18 cellular contexts compared by ENCODE assay signal in the genomic region with DNA sequence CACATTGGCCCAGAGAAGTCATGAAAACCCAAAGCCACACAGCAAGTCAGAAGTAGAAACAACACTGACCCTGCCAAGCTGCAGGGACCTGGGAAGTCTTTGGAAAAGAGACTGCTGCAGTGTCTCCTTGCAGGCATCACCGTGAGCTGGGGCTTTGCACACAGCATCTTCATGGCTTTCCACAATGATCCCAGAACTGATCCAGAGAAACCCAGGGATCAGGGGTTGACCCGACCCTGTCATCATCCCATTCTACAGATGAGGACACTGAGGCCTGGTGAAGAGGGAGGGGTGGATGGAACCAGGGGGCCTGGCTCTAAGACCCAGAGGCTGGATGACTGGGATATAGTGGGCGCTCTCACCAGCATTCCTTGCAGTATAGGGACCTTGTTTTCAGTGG. TPM values are rescaled to one million over a fixed set of nuclear protein-coding genes. Genes with fewer than 3 reads are reported as not detected.
DNase-seq lines count a peak whose midpoint lies in the region; ATAC-seq and TF ChIP-seq lines count a peak whose summit lies in the region.
"Had no signal": no experiment of that assay in that cellular context is flagged by ENCODE, and none has a peak within 500 bp of the region (broad histone marks: within the 10 kb centered on the region; RNA-seq: fewer than 3 reads in every experiment).

No MANE protein-coding gene starts in this region.

- H4K91ac ChIP-seq in trophoblast cell (ENCODE audit: low read depth, low read length), result no peak overlapping the region

- H3K27me3 Mint-ChIP-seq in central memory CD8-positive, alpha-beta T cell, result no peaks in the 10 kb centered on the region
- H3K27me3 Mint-ChIP-seq in neural crest cell (ENCODE audit: low read depth), result peaks cover 62% of the 10 kb centered on the region
- H3K27me3 Mint-ChIP-seq in glutamatergic neuron (ENCODE audit: unreplicated experiment), result peaks cover 13% of the 10 kb centered on the region

- H3K27ac Mint-ChIP-seq in central memory CD8-positive, alpha-beta T cell (ENCODE audit: low read depth), result no peak overlapping the region
- H3K27ac Mint-ChIP-seq in neural crest cell (ENCODE audit: unreplicated experiment) (no peak overlapping the region), glutamatergic neuron (ENCODE audit: unreplicated experiment) (no peak overlapping the region)
- H3K27ac Mint-ChIP-seq: CD8-positive, alpha-beta T cell; HFFc6 had no signal

- intact Hi-C loops in Right ventricle myocardium inferior (cut with DNase I), result no loop called here

- no peaks in the 10 kb centered on the region for H3K79me1 ChIP-seq in trophoblast cell (ENCODE audit: low read length)

- no peak overlapping the region for H3K14ac ChIP-seq in trophoblast cell (ENCODE audit: low read length)

- no peaks in the 10 kb centered on the region for H3K36me3 ChIP-seq in right atrium auricular region
- no peaks in the 10 kb centered on the region for H3K36me3 ChIP-seq in skeletal muscle tissue (ENCODE audit: control insufficient read depth in 3 of 3, insufficient read depth in 3 of 3, low read length in 3 of 3)
- no peaks in the 10 kb centered on the region for H3K36me3 ChIP-seq in trophoblast cell (ENCODE audit: control insufficient read depth in 1 of 2, insufficient read depth in 2 of 2, low read length in 2 of 2)
- H3K36me3 ChIP-seq: BLaER1 had no signal

- H3K9ac ChIP-seq in skeletal muscle tissue (ENCODE audit: low read depth in 1 of 3, low read length in 3 of 3) (peak overlapping the region in 1 of 3 donors; percentile 43), trophoblast cell (ENCODE audit: low read length) (no peak overlapping the region)
- H3K9ac ChIP-seq: BLaER1, GM23248 had no signal

- no peak overlapping the region for H3K4ac ChIP-seq in trophoblast cell (ENCODE audit: low read depth, low read length)

- H2BK12ac ChIP-seq in trophoblast cell (ENCODE audit: low read length), result no peak overlapping the region

- H3K36me3 Mint-ChIP-seq in central memory CD8-positive, alpha-beta T cell (ENCODE audit: insufficient read depth), result peaks cover 15% of the 10 kb centered on the region
- H3K36me3 Mint-ChIP-seq in neural crest cell (ENCODE audit: low read depth) (no peaks in the 10 kb centered on the region), glutamatergic neuron (ENCODE audit: unreplicated experiment) (no peaks in the 10 kb centered on the region)

- H3K4me3 ChIP-seq in right atrium auricular region, result no peak overlapping the region
- H3K4me3 ChIP-seq in skeletal muscle tissue (ENCODE audit: low read length in 3 of 3), result no peak overlapping the region
- no peak overlapping the region for H3K4me3 ChIP-seq in trophoblast cell (ENCODE audit: low read depth, low read length)
- H3K4me3 ChIP-seq: A549, BLaER1, GM23248 had no signal

- no peak overlapping the region for H3K23ac ChIP-seq in trophoblast cell (ENCODE audit: low read length)

- DNase-seq in right atrium auricular region (ENCODE audit: low spot score) (no peak), Right ventricle myocardium inferior (ENCODE audit: missing footprints) (no peak), neural crest cell (ENCODE audit: low read depth, low spot score) (no peak), NCI-H82 treated with DMSO at 0.1 percent for 48 hours (lab: John Stamatoyannopoulos, UW; ENCODE audit: unreplicated experiment) (no peak), glutamatergic neuron (no peak), trophoblast cell (no peak)
- DNase-seq in central memory CD8-positive, alpha-beta T cell (ENCODE audit: low spot score in 2 of 2), result no peak
- DNase-seq: Calu3, DMS79 treated with DMSO at 0.1 percent for 48 hours, GF-D8, HFFc6 had no signal

- H3K18ac ChIP-seq in trophoblast cell (ENCODE audit: low read length), result no peak overlapping the region

- no peaks in the 10 kb centered on the region for H3K27me3 ChIP-seq in right atrium auricular region
- H3K27me3 ChIP-seq in skeletal muscle tissue (ENCODE audit: control insufficient read depth in 3 of 3, insufficient read depth in 3 of 3, low read length in 3 of 3), result peaks cover 0 to 9% (median 0%) of the 10 kb centered on the region in 3 donors
- peaks cover 33% of the 10 kb centered on the region for H3K27me3 ChIP-seq in trophoblast cell (ENCODE audit: insufficient read depth, low read length)

- H3K27ac ChIP-seq in right atrium auricular region (peak overlapping the region; percentile 84 to 87), skeletal muscle tissue (ENCODE audit: low read depth, low read length) (peak overlapping the region; percentile 95), trophoblast cell (ENCODE audit: low read depth, low read length) (no peak overlapping the region)
- H3K27ac ChIP-seq: 22Rv1, A549, BLaER1, GM23248 had no signal

- peak overlapping the region; percentile 27 for H3K4me3 Mint-ChIP-seq in central memory CD8-positive, alpha-beta T cell
- peak overlapping the region; percentile 27 for H3K4me3 Mint-ChIP-seq in neural crest cell
- no peak overlapping the region for H3K4me3 Mint-ChIP-seq in glutamatergic neuron (ENCODE audit: unreplicated experiment)
- H3K4me3 Mint-ChIP-seq: CD8-positive, alpha-beta T cell; HFFc6 had no signal

- no peak overlapping the region for H2BK120ac ChIP-seq in trophoblast cell (ENCODE audit: insufficient read depth, low read length, poor library complexity)

- no peaks in the 10 kb centered on the region for H3K9me3 Mint-ChIP-seq in central memory CD8-positive, alpha-beta T cell
- H3K9me3 Mint-ChIP-seq in neural crest cell, result no peaks in the 10 kb centered on the region
- peaks cover 14% of the 10 kb centered on the region for H3K9me3 Mint-ChIP-seq in glutamatergic neuron (ENCODE audit: unreplicated experiment)
- H3K9me3 Mint-ChIP-seq: CD8-positive, alpha-beta T cell; HFFc6 had no signal

- H3K4me1 ChIP-seq in right atrium auricular region, result peaks cover 0 to 43% of the 10 kb centered on the region in 2 donors
- H3K4me1 ChIP-seq in skeletal muscle tissue (ENCODE audit: control insufficient read depth in 3 of 3, insufficient read depth in 3 of 3, low read length in 3 of 3), result peaks cover 24 to 65% (median 52%) of the 10 kb centered on the region in 3 donors
- peaks cover 2 to 6% of the 10 kb centered on the region in 2 experiments for H3K4me1 ChIP-seq in trophoblast cell (ENCODE audit: control insufficient read depth in 1 of 2, insufficient read depth in 2 of 2, low read length in 2 of 2)
- H3K4me1 ChIP-seq: A549 had no signal

- no peak overlapping the region for H4K8ac ChIP-seq in trophoblast cell (ENCODE audit: low read depth, low read length)

- no peaks in the 10 kb centered on the region for H3K9me3 ChIP-seq in right atrium auricular region
- H3K9me3 ChIP-seq in skeletal muscle tissue (ENCODE audit: control insufficient read depth in 3 of 3, low read length in 3 of 3), result no peaks in the 10 kb centered on the region
- H3K9me3 ChIP-seq in trophoblast cell (ENCODE audit: insufficient read depth, low read depth, low read length), result peaks cover 6% of the 10 kb centered on the region
- H3K9me3 ChIP-seq: A549, BLaER1 had no signal

- H2AFZ ChIP-seq in trophoblast cell (ENCODE audit: insufficient read depth, low read length, poor library complexity), result no peak overlapping the region
- H2AFZ ChIP-seq: GM23248 had no signal

- H3K79me2 ChIP-seq in trophoblast cell (ENCODE audit: control insufficient read depth, insufficient read depth, low read length, poor library complexity), result no peaks in the 10 kb centered on the region

- peaks cover 24% of the 10 kb centered on the region for H3K4me1 Mint-ChIP-seq in central memory CD8-positive, alpha-beta T cell
- H3K4me1 Mint-ChIP-seq in neural crest cell, result peaks cover 16% of the 10 kb centered on the region
- H3K4me1 Mint-ChIP-seq in glutamatergic neuron (ENCODE audit: low read depth, unreplicated experiment), result peaks cover 19% of the 10 kb centered on the region

- H3K4me2 ChIP-seq in trophoblast cell (ENCODE audit: low read length), result no peak overlapping the region
- H3K4me2 ChIP-seq: A549, BLaER1 had no signal

- no CpG with 5 or more reads among the region's 3 CpGs for WGBS in trophoblast cell (ENCODE audit: extremely low coverage, insufficient coverage, insufficient read length)

- ATAC-seq in Right ventricle myocardium inferior, result no peak
- ATAC-seq in central memory CD8-positive, alpha-beta T cell (replicated peaks; ENCODE audit: extremely low read depth, poor library complexity, severe bottlenecking), result no peak
- ATAC-seq: A549; CD8-positive, alpha-beta T cell; HCT116 had no signal

- no peak for TF ChIP-seq CTCF in right atrium auricular region (IDR thresholded peaks at IDR 0.05)
- TF ChIP-seq CTCF in neural crest cell (conservative IDR thresholded peaks at IDR 0.05), result no peak
- no peak for TF ChIP-seq CTCF in glutamatergic neuron (IDR thresholded peaks at IDR 0.05; ENCODE audit: partially characterized antibody, unreplicated experiment)

- H2BK5ac ChIP-seq in trophoblast cell (ENCODE audit: low read depth, low read length, poor library complexity), result no peak overlapping the region

- H2AK5ac ChIP-seq in trophoblast cell (ENCODE audit: low read length), result no peak overlapping the region

- H4K12ac ChIP-seq in trophoblast cell (ENCODE audit: low read depth, low read length), result no peak overlapping the region

RNA-seq across cellular contexts. Expression of a gene that starts 4.3 kb away (rescaled TPM):
- total RNA-seq in right atrium auricular region (10 to 100 TPM; 31.8 to 55.3 TPM), Right ventricle myocardium inferior (62.9 TPM), neural crest cell (3.8 and 4.4 TPM in 2 replicates), skeletal muscle tissue (14.6 TPM), glutamatergic neuron (ENCODE audit: unreplicated experiment) (14.9 TPM)
- polyA plus RNA-seq in trophoblast cell (2013), result 0.56 and 0.60 TPM in 2 replicates
- total RNA-seq: Calu3 had no signal

RNA-seq across cellular contexts. Expression of a gene that starts 8.9 kb away (rescaled TPM):
- 100 to 1,000 TPM; 124 to 216 TPM for total RNA-seq in right atrium auricular region
- 107 TPM for total RNA-seq in Right ventricle myocardium inferior
- total RNA-seq in neural crest cell, result 5.8 and 6.9 TPM in 2 replicates
- 34.4 TPM for total RNA-seq in skeletal muscle tissue
- 17.3 TPM for total RNA-seq in glutamatergic neuron (ENCODE audit: unreplicated experiment)
- 0.10 and 0.17 TPM in 2 replicates for polyA plus RNA-seq in trophoblast cell (2013)
- total RNA-seq: Calu3; CD8-positive, alpha-beta T cell had no signal
